ENCODE assay signal across 8 cellular contexts in the genomic region with DNA sequence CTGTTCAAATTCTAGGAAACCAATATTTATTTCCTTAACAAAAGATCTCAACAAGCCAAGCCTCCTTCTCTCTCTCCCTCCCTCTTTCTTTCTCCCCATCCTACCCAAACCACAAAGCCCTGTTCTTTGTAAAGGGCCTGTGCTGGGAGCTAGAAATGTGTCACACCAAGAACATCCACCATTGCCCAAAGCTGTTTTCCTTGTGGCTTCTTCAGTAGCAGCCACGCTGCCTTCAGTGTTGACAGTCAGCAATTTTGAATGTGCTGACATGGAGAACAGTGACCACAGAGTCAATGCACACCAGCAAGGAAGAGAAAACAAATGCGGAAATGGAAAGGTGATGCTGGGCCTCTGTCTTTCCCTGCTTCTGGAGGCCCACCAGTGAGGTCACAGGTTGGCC.
DNase-seq lines count a peak whose midpoint lies in the region; ATAC-seq, FAIRE-seq and TF ChIP-seq lines count a peak whose summit lies in the region.

No MANE protein-coding gene starts in this region.

- in situ Hi-C loops in HepG2 (cut with HindIII; ENCODE audit: extremely low pct_ligation_motif_present, low pct_unique_long_range_greater_than_20kb) = no loop called here

- DNase-seq in Daoy (ENCODE audit: low read depth) (peak; percentile 41), HepG2 (ENCODE audit: low spot score) (no peak), NCI-H526 (lab: John Stamatoyannopoulos, UW) (no peak), mesothelial cell of epicardium (ENCODE audit: low spot score in 2 of 2, unreplicated experiment in 2 of 2) (no peak)
- no peak for DNase-seq in activated T-cell treated with anti-CD3 and anti-CD28 coated beads, Interleukin-2, amount 50 U/mL, for 4 hours

- no peak overlapping the region for H2AFZ ChIP-seq in HepG2 (ENCODE audit: low read length)

- peak; percentile 14 for ATAC-seq in HG02852 (IDR thresholded peaks at IDR 0.05; ENCODE audit: unreplicated experiment)
- peak; percentile 59 to 63 for ATAC-seq in activated T-cell treated with anti-CD3 and anti-CD28 coated beads, Interleukin-2, amount 50 U/mL, for 4 hours
- no peak for ATAC-seq in HepG2
- no peak for ATAC-seq in GM19023 (IDR thresholded peaks at IDR 0.05; ENCODE audit: unreplicated experiment)
- ATAC-seq in GM18498 (IDR thresholded peaks at IDR 0.05; ENCODE audit: unreplicated experiment) = no peak

- 53% methylated on average over 2 of the region's 2 CpGs for WGBS in HepG2 (ENCODE audit: low lambda C conversion rate)

- no TSS peak for BruUV-seq in HepG2 (replicated peaks; lab: Mats Ljungman, UMichigan)

- H3K4me3 Mint-ChIP-seq in activated T-cell treated with anti-CD3 and anti-CD28 coated beads, Interleukin-2, amount 50 U/mL, for 4 hours = no peak overlapping the region
- no peak overlapping the region for H3K4me3 Mint-ChIP-seq in mesothelial cell of epicardium

- H3K36me3 ChIP-seq in HepG2 (replicated peaks in 1 of 2; ENCODE audit: control insufficient read depth in 1 of 2, insufficient read depth in 2 of 2, low read length in 2 of 2) = no peaks in the 10 kb centered on the region

- no peak overlapping the region for H3K9ac ChIP-seq in HepG2 (ENCODE audit: insufficient read depth, low read depth, low read length)

- no peak overlapping the region for H3K4me3 ChIP-seq in HepG2 (replicated peaks in 1 of 3; ENCODE audit: insufficient read depth in 1 of 3, low read depth in 2 of 3, low read length in 3 of 3)

- no peaks in the 10 kb centered on the region for H4K20me1 ChIP-seq in HepG2 (ENCODE audit: insufficient read depth, low read length)

- TF ChIP-seq RAD21 in HepG2 (CRISPR knock-in tag; IDR thresholded peaks at IDR 0.05) = no peak

- peaks cover 3% of the 10 kb centered on the region for H3K27me3 Mint-ChIP-seq in activated T-cell treated with anti-CD3 and anti-CD28 coated beads, Interleukin-2, amount 50 U/mL, for 4 hours (ENCODE audit: low read depth)
- no peaks in the 10 kb centered on the region for H3K27me3 Mint-ChIP-seq in mesothelial cell of epicardium (ENCODE audit: low read depth)

- H3K4me2 ChIP-seq in HepG2 (ENCODE audit: low read depth, low read length) = no peak overlapping the region

- TF ChIP-seq POLR2A in HepG2 (IDR thresholded peaks at IDR 0.05; ENCODE audit: insufficient read depth in 1 of 2, low read depth in 2 of 2, low read length in 2 of 2) = no peak

- no peak overlapping the region for H3K27ac ChIP-seq in HepG2 (ENCODE audit: extremely low read length, insufficient read depth, low read length)

- no peaks in the 10 kb centered on the region for H3K9me3 ChIP-seq in HepG2 (ENCODE audit: low read length)

- no peaks in the 10 kb centered on the region for H3K79me2 ChIP-seq in HepG2 (ENCODE audit: insufficient read depth, low read length)

- peaks cover 19% of the 10 kb centered on the region for H3K4me1 Mint-ChIP-seq in activated T-cell treated with anti-CD3 and anti-CD28 coated beads, Interleukin-2, amount 50 U/mL, for 4 hours (ENCODE audit: low read depth)
- H3K4me1 Mint-ChIP-seq in mesothelial cell of epicardium = peaks cover 15% of the 10 kb centered on the region

- FAIRE-seq in HepG2 (lab: Jason Lieb, UNC) = no peak

- intact Hi-C loops in HepG2 (cut with micrococcal nuclease; ENCODE audit: unreplicated experiment) = no loop called here

- POLR2A ChIA-PET in HepG2 (lab: Yijun Ruan, JAX) = no interaction called here

- CTCF ChIA-PET in HepG2 (lab: Yijun Ruan, JAX; ENCODE audit: low intra/inter-chr PET ratio, low total read pairs) = no interaction called here

- TF ChIP-seq EP300 in HepG2 (IDR thresholded peaks at IDR 0.05; ENCODE audit: low read depth in 2 of 2, low read length in 2 of 2) (no peak), HepG2 (CRISPR knock-in tag; IDR thresholded peaks at IDR 0.05; ENCODE audit: borderline replicate concordance) (no peak)

- H3K9me3 Mint-ChIP-seq in activated T-cell treated with anti-CD3 and anti-CD28 coated beads, Interleukin-2, amount 50 U/mL, for 4 hours = no peaks in the 10 kb centered on the region
- peaks cover 4% of the 10 kb centered on the region for H3K9me3 Mint-ChIP-seq in mesothelial cell of epicardium

- H3K36me3 Mint-ChIP-seq in activated T-cell treated with anti-CD3 and anti-CD28 coated beads, Interleukin-2, amount 50 U/mL, for 4 hours (ENCODE audit: insufficient read depth) = no peaks in the 10 kb centered on the region
- peaks cover 8% of the 10 kb centered on the region for H3K36me3 Mint-ChIP-seq in mesothelial cell of epicardium

- no peak overlapping the region for H3K27ac Mint-ChIP-seq in mesothelial cell of epicardium

- H3K4me1 ChIP-seq in HepG2 (ENCODE audit: insufficient read depth, low read length) = no peaks in the 10 kb centered on the region

- no peak for TF ChIP-seq CTCF in HepG2 (CRISPR knock-in tag; IDR thresholded peaks at IDR 0.05)
- TF ChIP-seq CTCF in mesothelial cell of epicardium (IDR thresholded peaks at IDR 0.05; ENCODE audit: unreplicated experiment) = no peak

- H3K27me3 ChIP-seq in HepG2 (ENCODE audit: control insufficient read depth in 1 of 2, insufficient read depth in 2 of 2, low read length in 2 of 2) = peaks cover 0 to 5% of the 10 kb centered on the region in 2 experiments; a peak in 2 of 5 replicates

TF ChIP-seq in HepG2, 621 proteins besides CTCF, POLR2A, EP300 and RAD21 (continues in another document):
- TF ChIP-seq MAFK (conservative IDR thresholded peaks at IDR 0.05 in 1 of 2, IDR thresholded peaks at IDR 0.05 in 1 of 2; ENCODE audit: low read length in 2 of 2) = peak; percentile 49 to 71
- no peak for TF ChIP-seq TCF12 (IDR thresholded peaks at IDR 0.05)
- TF ChIP-seq TCF12 (CRISPR knock-in tag; IDR thresholded peaks at IDR 0.05) = no peak
- no peak for TF ChIP-seq SP5 (CRISPR knock-in tag; IDR thresholded peaks at IDR 0.05; ENCODE audit: borderline replicate concordance, low read depth)
- TF ChIP-seq, protein P1, sequence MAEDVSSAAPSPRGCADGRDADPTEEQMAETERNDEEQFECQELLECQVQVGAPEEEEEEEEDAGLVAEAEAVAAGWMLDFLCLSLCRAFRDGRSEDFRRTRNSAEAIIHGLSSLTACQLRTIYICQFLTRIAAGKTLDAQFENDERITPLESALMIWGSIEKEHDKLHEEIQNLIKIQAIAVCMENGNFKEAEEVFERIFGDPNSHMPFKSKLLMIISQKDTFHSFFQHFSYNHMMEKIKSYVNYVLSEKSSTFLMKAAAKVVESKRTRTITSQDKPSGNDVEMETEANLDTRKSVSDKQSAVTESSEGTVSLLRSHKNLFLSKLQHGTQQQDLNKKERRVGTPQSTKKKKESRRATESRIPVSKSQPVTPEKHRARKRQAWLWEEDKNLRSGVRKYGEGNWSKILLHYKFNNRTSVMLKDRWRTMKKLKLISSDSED (CRISPR knock-in tag; IDR thresholded peaks at IDR 0.05) = no peak
- no peak for TF ChIP-seq ZFP1 (CRISPR knock-in tag; IDR thresholded peaks at IDR 0.05)
- TF ChIP-seq, protein P2, sequence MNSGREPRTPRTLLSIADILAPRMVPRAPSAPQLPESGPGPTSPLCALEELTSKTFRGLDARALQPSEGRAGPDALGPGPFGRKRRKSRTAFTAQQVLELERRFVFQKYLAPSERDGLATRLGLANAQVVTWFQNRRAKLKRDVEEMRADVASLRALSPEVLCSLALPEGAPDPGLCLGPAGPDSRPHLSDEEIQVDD (CRISPR knock-in tag; IDR thresholded peaks at IDR 0.05; ENCODE audit: borderline replicate concordance) = no peak
- TF ChIP-seq, protein P3, sequence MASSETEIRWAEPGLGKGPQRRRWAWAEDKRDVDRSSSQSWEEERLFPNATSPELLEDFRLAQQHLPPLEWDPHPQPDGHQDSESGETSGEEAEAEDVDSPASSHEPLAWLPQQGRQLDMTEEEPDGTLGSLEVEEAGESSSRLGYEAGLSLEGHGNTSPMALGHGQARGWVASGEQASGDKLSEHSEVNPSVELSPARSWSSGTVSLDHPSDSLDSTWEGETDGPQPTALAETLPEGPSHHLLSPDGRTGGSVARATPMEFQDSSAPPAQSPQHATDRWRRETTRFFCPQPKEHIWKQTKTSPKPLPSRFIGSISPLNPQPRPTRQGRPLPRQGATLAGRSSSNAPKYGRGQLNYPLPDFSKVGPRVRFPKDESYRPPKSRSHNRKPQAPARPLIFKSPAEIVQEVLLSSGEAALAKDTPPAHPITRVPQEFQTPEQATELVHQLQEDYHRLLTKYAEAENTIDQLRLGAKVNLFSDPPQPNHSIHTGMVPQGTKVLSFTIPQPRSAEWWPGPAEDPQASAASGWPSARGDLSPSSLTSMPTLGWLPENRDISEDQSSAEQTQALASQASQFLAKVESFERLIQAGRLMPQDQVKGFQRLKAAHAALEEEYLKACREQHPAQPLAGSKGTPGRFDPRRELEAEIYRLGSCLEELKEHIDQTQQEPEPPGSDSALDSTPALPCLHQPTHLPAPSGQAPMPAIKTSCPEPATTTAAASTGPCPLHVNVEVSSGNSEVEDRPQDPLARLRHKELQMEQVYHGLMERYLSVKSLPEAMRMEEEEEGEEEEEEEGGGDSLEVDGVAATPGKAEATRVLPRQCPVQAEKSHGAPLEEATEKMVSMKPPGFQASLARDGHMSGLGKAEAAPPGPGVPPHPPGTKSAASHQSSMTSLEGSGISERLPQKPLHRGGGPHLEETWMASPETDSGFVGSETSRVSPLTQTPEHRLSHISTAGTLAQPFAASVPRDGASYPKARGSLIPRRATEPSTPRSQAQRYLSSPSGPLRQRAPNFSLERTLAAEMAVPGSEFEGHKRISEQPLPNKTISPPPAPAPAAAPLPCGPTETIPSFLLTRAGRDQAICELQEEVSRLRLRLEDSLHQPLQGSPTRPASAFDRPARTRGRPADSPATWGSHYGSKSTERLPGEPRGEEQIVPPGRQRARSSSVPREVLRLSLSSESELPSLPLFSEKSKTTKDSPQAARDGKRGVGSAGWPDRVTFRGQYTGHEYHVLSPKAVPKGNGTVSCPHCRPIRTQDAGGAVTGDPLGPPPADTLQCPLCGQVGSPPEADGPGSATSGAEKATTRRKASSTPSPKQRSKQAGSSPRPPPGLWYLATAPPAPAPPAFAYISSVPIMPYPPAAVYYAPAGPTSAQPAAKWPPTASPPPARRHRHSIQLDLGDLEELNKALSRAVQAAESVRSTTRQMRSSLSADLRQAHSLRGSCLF (CRISPR knock-in tag; IDR thresholded peaks at IDR 0.05; ENCODE audit: borderline replicate concordance) = no peak
- no peak for TF ChIP-seq ZNF34 (CRISPR knock-in tag; IDR thresholded peaks at IDR 0.05; ENCODE audit: borderline replicate concordance)
- peak; percentile 71 for TF ChIP-seq MAFF (IDR thresholded peaks at IDR 0.05; ENCODE audit: low read depth, low read length)
- TF ChIP-seq, protein P4, sequence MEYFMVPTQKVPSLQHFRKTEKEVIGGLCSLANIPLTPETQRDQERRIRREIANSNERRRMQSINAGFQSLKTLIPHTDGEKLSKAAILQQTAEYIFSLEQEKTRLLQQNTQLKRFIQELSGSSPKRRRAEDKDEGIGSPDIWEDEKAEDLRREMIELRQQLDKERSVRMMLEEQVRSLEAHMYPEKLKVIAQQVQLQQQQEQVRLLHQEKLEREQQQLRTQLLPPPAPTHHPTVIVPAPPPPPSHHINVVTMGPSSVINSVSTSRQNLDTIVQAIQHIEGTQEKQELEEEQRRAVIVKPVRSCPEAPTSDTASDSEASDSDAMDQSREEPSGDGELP (IDR thresholded peaks at IDR 0.05; ENCODE audit: borderline replicate concordance, low read depth) = no peak

Comparison
In these comparisons a context has a peak if more than half of its experiments do, and no peak if none do; other contexts are left out.
1. ATAC-seq: peak in HG02852 (single experiment) and activated T-cell treated with anti-CD3 and anti-CD28 coated beads, Interleukin-2, amount 50 U/mL, for 4 hours (2 of 2); none in HepG2 (single experiment), GM19023 (single experiment) and GM18498 (single experiment).